8 cellular contexts compared by ENCODE assay signal in the genomic region with DNA sequence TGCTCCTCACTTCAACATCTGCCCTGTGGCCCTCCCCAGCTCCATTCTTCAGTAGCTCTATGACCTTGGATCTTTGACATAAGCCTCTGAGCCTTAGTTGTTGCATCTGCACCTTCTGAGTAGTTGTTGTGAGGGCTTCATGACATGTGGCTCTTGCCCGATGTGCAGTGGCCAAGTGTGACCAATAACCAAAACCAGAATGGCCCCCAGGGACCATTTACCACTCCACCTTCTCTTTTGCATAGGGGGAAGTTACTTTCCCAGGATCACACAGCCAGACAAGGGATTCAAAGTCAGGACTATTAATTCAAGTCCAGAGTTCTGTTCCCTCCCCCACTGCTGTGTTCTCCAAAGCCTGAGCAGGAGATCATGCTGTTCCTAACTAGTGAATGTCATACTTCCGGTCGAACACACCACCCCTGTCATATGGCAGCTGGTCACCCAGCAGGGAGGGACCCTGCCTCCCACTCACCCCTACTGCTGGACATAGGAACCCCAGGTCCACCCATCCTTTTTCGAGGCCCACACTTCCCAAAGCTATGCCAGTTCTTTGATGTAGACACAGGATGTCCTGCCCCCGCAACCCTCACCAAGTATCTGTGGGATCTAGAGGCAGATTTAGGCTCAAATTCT. TPM values are rescaled to one million over a fixed set of nuclear protein-coding genes. Genes with fewer than 3 reads are reported as not detected.
DNase-seq lines count a peak whose midpoint lies in the region; ATAC-seq lines count a peak whose summit lies in the region.

No MANE protein-coding gene starts in this region.

- H3K27ac ChIP-seq in angular gyrus (ENCODE audit: low read depth, low read length) = peak overlapping the region; percentile 63

- H3K27me3 Mint-ChIP-seq in naive B cell = no peaks in the 10 kb centered on the region

- H3K36me3 Mint-ChIP-seq in naive B cell = no peaks in the 10 kb centered on the region

- DNase-seq in CD1c-positive myeloid dendritic cell (ENCODE audit: extremely low spot score) (peak; percentile 92), naive B cell (peak; percentile 36), AG20443 (ENCODE audit: low spot score) (no peak), HUDEP-2 (lab: John Stamatoyannopoulos, UW; ENCODE audit: unreplicated experiment in 76 of 76) (no peak), NCI-H1436 (lab: John Stamatoyannopoulos, UW) (no peak)

- peak overlapping the region; percentile 3 to 96 (median 84) for H3K4me3 Mint-ChIP-seq in naive B cell

- H3K9me3 Mint-ChIP-seq in naive B cell = no peaks in the 10 kb centered on the region

- H3K27ac Mint-ChIP-seq in naive B cell = peak overlapping the region; percentile 82 to 98 (median 94)

- peak; percentile 29 for ATAC-seq in GM21786 (IDR thresholded peaks at IDR 0.05; ENCODE audit: unreplicated experiment)
- ATAC-seq in naive B cell (ENCODE audit: low read depth in 2 of 2) = no peak
- ATAC-seq in GM19452 (IDR thresholded peaks at IDR 0.05; ENCODE audit: unreplicated experiment) = no peak

- H3K4me1 Mint-ChIP-seq in naive B cell = peaks cover 64 to 80% (median 72%) of the 10 kb centered on the region in 3 donors

RNA-seq across cellular contexts. Expression of gene FGR, which starts 4.0 kb away (rescaled TPM):
- polyA plus RNA-seq in naive B cell (ENCODE audit: low read depth in 6 of 6) = 100 to 1,000 TPM; 106 to 197 (median 132) TPM

RNA-seq across cellular contexts. Expression of gene AHDC1, which starts 27.0 kb away (rescaled TPM):
- polyA plus RNA-seq in naive B cell (ENCODE audit: low read depth in 6 of 6) = 1 to 10 TPM in 3 of 6 donors, under 1 TPM in 3; 0.15 to 2.3 (median 0.91) TPM

RNA-seq across cellular contexts. Expression of gene IFI6, which starts 41.0 kb away (rescaled TPM):
- 10 to 100 TPM; 27.6 to 65.1 (median 52.8) TPM for polyA plus RNA-seq in naive B cell (ENCODE audit: low read depth in 6 of 6)

Comparison
In these comparisons a context has a peak if more than half of its experiments do, and no peak if none do; other contexts are left out.
1. DNase-seq: peak in CD1c-positive myeloid dendritic cell (single experiment) and naive B cell (single experiment); none in AG20443 (single experiment), HUDEP-2 (0 of 76) and NCI-H1436 (single experiment).